ENCODE assay signal across 14 cellular contexts in the genomic region with DNA sequence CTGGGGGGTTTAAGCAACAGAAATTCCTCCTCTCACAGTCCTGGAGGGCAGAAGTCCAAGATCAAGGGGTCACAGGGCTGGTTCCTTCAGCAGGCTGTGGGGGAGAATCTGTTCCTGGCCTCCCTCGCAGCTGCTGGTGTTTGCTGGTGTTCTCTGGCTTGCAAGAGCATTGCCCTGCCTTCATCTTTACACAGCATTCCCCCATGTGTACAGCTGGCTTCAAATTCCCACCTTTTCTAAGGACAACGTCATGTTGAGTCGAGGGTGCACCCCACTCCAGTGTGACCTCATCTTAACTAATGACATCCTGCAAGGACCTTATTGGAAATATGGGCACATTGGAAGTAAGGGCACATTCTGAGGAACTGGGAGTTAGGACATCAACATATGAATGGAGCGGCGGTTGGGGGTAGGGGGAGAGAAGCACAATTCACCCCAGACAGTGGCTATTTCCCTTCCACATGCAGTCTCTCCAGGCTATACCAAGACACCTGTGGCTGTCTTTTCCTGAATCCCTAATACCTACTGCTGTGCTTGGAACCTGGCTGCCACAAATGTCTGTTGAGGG.
A peak's percentile ranks its signal among the peaks of the same experiment; 100 is the strongest.
DNase-seq lines count a peak whose midpoint lies in the region; ATAC-seq and TF ChIP-seq lines count a peak whose summit lies in the region.
"Had no signal": no experiment of that assay in that cellular context is flagged by ENCODE, and none has a peak within 500 bp of the region (broad histone marks: within the 10 kb centered on the region; RNA-seq: fewer than 3 reads in every experiment).

No MANE protein-coding gene starts in this region.

- intact Hi-C loops in left ventricle myocardium superior (cut with micrococcal nuclease) (no loop called here), natural killer cell (cut with micrococcal nuclease) (no loop called here), transverse colon (cut with DNase I; ENCODE audit: low total_unique reads) (no loop called here)

- H3K27ac ChIP-seq in HUES64 (ENCODE audit: low read depth, low read length) (peak overlapping the region; percentile 90), transverse colon (no peak overlapping the region), caudate nucleus (ENCODE audit: low read depth, low read length) (no peak overlapping the region)
- H3K27ac ChIP-seq: uterus had no signal

- H3K27me3 ChIP-seq in HUES64 (ENCODE audit: insufficient read depth, low read length) (no peaks in the 10 kb centered on the region), transverse colon (no peaks in the 10 kb centered on the region)
- H3K27me3 ChIP-seq: uterus had no signal

- ATAC-seq in left ventricle myocardium superior, result peak; percentile 7
- ATAC-seq in natural killer cell, result no peak
- ATAC-seq: stimulated activated naive CD8-positive, alpha-beta T cell treated with anti-CD3 and anti-CD28 coated beads, Interleukin-15, amount 100 ng/mL, for 72 hours had no signal

- H3K9me3 Mint-ChIP-seq in natural killer cell, result no peaks in the 10 kb centered on the region
- H3K9me3 Mint-ChIP-seq: stimulated activated naive CD8-positive, alpha-beta T cell treated with anti-CD3 and anti-CD28 coated beads, Interleukin-15, amount 100 ng/mL, for 72 hours had no signal

- H3K36me3 ChIP-seq in HUES64 (ENCODE audit: insufficient read depth, low read length), result peaks cover 8% of the 10 kb centered on the region
- no peaks in the 10 kb centered on the region for H3K36me3 ChIP-seq in transverse colon
- H3K36me3 ChIP-seq: uterus had no signal

- in situ Hi-C loops in transverse colon (cut with MboI; ENCODE audit: low pct_ligation_motif_present in 1 of 4, low pct_unique_long_range_greater_than_20kb in 1 of 4, low sequenced_read_pairs in 3 of 4), result no loop called here

- H3K9me3 ChIP-seq in HUES64 (ENCODE audit: insufficient read depth, low read depth, low read length) (no peaks in the 10 kb centered on the region), transverse colon (no peaks in the 10 kb centered on the region)
- H3K9me3 ChIP-seq: uterus had no signal

- H3K4me1 Mint-ChIP-seq in natural killer cell, result peaks cover 54 to 66% of the 10 kb centered on the region in 2 donors

- no peak for TF ChIP-seq CTCF in natural killer cell (IDR thresholded peaks at IDR 0.05)
- no peak for TF ChIP-seq CTCF in GM20000 (IDR thresholded peaks at IDR 0.05; ENCODE audit: extremely low read depth, missing control alignments)
- no peak for TF ChIP-seq CTCF in transverse colon (IDR thresholded peaks at IDR 0.05)

- peak overlapping the region; percentile 12 to 87 for H3K27ac Mint-ChIP-seq in natural killer cell

- H3K4me1 ChIP-seq in HUES64 (ENCODE audit: insufficient read depth, low read length) (peaks cover 48% of the 10 kb centered on the region), transverse colon (peaks cover 0 to 8% (median 3%) of the 10 kb centered on the region in 4 donors)
- H3K4me1 ChIP-seq: uterus had no signal

- H3K4me3 ChIP-seq in HUES64 (ENCODE audit: low read length), result no peak overlapping the region
- no peak overlapping the region for H3K4me3 ChIP-seq in transverse colon
- H3K4me3 ChIP-seq: uterus had no signal

- peak overlapping the region; percentile 68 for H3K4me3 Mint-ChIP-seq in natural killer cell
- H3K4me3 Mint-ChIP-seq: stimulated activated naive CD8-positive, alpha-beta T cell treated with anti-CD3 and anti-CD28 coated beads, Interleukin-15, amount 100 ng/mL, for 72 hours had no signal

- no peaks in the 10 kb centered on the region for H3K27me3 Mint-ChIP-seq in natural killer cell (ENCODE audit: low read depth in 2 of 2)
- H3K27me3 Mint-ChIP-seq: stimulated activated naive CD8-positive, alpha-beta T cell treated with anti-CD3 and anti-CD28 coated beads, Interleukin-15, amount 100 ng/mL, for 72 hours had no signal

- H3K9ac ChIP-seq in HUES64 (ENCODE audit: low read depth, low read length), result peak overlapping the region; percentile 48

- DNase-seq in CD1c-positive myeloid dendritic cell (ENCODE audit: extremely low spot score) (peak; percentile 40), left ventricle myocardium superior (no peak), natural killer cell (no peak), GM20000 (ENCODE audit: low spot score) (no peak), transverse colon (no peak), caudate nucleus (lab: John Stamatoyannopoulos, UW) (no peak)
- DNase-seq in stimulated activated CD4-positive, alpha-beta T cell treated with anti-CD3 and anti-CD28 coated beads, Interleukin-4, amount 100 ng/mL, for 24 hours, result no peak
- DNase-seq: activated CD4-positive, alpha-beta T cell treated with anti-CD3 and anti-CD28 coated beads for 1 hour; IMR-90; MM.1S; NCI-H187 treated with DMSO at 0.1 percent for 48 hours; stimulated activated naive CD8-positive, alpha-beta T cell treated with anti-CD3 and anti-CD28 coated beads, Interleukin-15, amount 100 ng/mL, for 72 hours; uterus had no signal

- H3K36me3 Mint-ChIP-seq in natural killer cell, result no peaks in the 10 kb centered on the region

- WGBS in HUES64, result 25% methylated on average over 5 of the region's 5 CpGs
- 97% methylated on average over 5 of the region's 5 CpGs; no CpG with 5 or more reads in 1 of the 2 donors for WGBS in transverse colon (ENCODE audit: low coverage in 1 of 2), 2 donors

- TF ChIP-seq EP300 in transverse colon (IDR thresholded peaks at IDR 0.05; ENCODE audit: low read depth), result no peak

- TF ChIP-seq POLR2A in transverse colon (IDR thresholded peaks at IDR 0.05), result no peak
